In genomic region chr6:163712569-163712966, GRCh38 we compare ENCODE assay signal across 11 cellular contexts.
A peak's percentile ranks its signal among the peaks of the same experiment; 100 is the strongest.
DNase-seq lines count a peak whose midpoint lies in the region; ATAC-seq, FAIRE-seq and TF ChIP-seq lines count a peak whose summit lies in the region.
"Had no signal": no experiment of that assay in that cellular context is flagged by ENCODE, and none has a peak within 500 bp of the region (broad histone marks: within the 10 kb centered on the region; RNA-seq: fewer than 3 reads in every experiment).

No MANE protein-coding gene starts in this region.

- H3K4me3 ChIP-seq in heart left ventricle (peak overlapping the region in 1 of 12 donors; percentile 12), vagina (no peak overlapping the region)

- peak in 2 of 12 donors; percentile 19 to 21 for TF ChIP-seq CTCF in heart left ventricle (IDR thresholded peaks at IDR 0.05)
- TF ChIP-seq CTCF in natural killer cell (IDR thresholded peaks at IDR 0.05), result no peak
- no peak for TF ChIP-seq CTCF in vagina (IDR thresholded peaks at IDR 0.05)
- no peak for TF ChIP-seq CTCF in D721Med (IDR thresholded peaks at IDR 0.05; ENCODE audit: insufficient read depth, missing control alignments)

- DNase-seq in heart left ventricle, result no peak
- DNase-seq in Right ventricle myocardium inferior (ENCODE audit: missing footprints), result no peak
- DNase-seq in caudate nucleus (lab: John Stamatoyannopoulos, UW), result peak in 29 of 61 donors; percentile 13 to 83 (median 43)
- no peak for DNase-seq in natural killer cell
- DNase-seq in vagina (ENCODE audit: extremely low spot score in 2 of 2), result no peak
- DNase-seq in iPS-NIHi7 (ENCODE audit: extremely low spot score), result no peak
- DNase-seq in D721Med (ENCODE audit: insufficient read length, low spot score), result no peak
- DNase-seq: foreskin melanocyte; NCI-H1436; stimulated activated CD4-positive, alpha-beta T cell treated with anti-CD3 and anti-CD28 coated beads, Interleukin-12 subunit alpha, Interleukin-12 subunit beta, amount 100 ng/mL, for 4 hours had no signal

- 72 to 86% (median 81%) methylated on average over 8 of the region's 8 CpGs for WGBS in heart left ventricle, 4 donors

- no peaks in the 10 kb centered on the region for H3K9me3 Mint-ChIP-seq in natural killer cell

- H3K4me1 Mint-ChIP-seq in natural killer cell, result peaks cover 34 to 52% of the 10 kb centered on the region in 2 donors

- ATAC-seq in heart left ventricle (peak in 2 of 4 donors; percentile 12 to 23), Right ventricle myocardium inferior (no peak), natural killer cell (peak in 2 of 3 donors; percentile 31 to 33), GM18519 (IDR thresholded peaks at IDR 0.05; ENCODE audit: low FRiP score, unreplicated experiment) (no peak)

- H3K9me3 ChIP-seq in heart left ventricle (no peaks in the 10 kb centered on the region), vagina (no peaks in the 10 kb centered on the region)

- no peaks in the 10 kb centered on the region for H3K27me3 ChIP-seq in heart left ventricle
- no peaks in the 10 kb centered on the region for H3K27me3 ChIP-seq in vagina

- H3K4me1 ChIP-seq in heart left ventricle, result peaks cover 24 to 56% (median 54%) of the 10 kb centered on the region in 12 donors
- H3K4me1 ChIP-seq in vagina, result peaks cover 36% of the 10 kb centered on the region

- FAIRE-seq in D721Med (lab: Jason Lieb, UNC), result no peak

- no peak for TF ChIP-seq POLR2A in heart left ventricle (IDR thresholded peaks at IDR 0.05)
- TF ChIP-seq POLR2A in vagina (IDR thresholded peaks at IDR 0.05), result no peak

- no peaks in the 10 kb centered on the region for H3K36me3 Mint-ChIP-seq in natural killer cell

- H3K36me3 ChIP-seq in heart left ventricle, result no peaks in the 10 kb centered on the region
- no peaks in the 10 kb centered on the region for H3K36me3 ChIP-seq in vagina

- peak overlapping the region; percentile 37 for H3K4me3 Mint-ChIP-seq in natural killer cell

- H3K27ac Mint-ChIP-seq in natural killer cell, result peak overlapping the region in 1 of 2 donors; percentile 73

- intact Hi-C loops in heart left ventricle (cut with DNase I), result loop anchor here in 8 of 10 donors (5.0 to 10.0 kb wide), 9 partner anchors 50 to 530 kb away; partner anchors contain the start of gene QKI (in 1 of the 8)
- intact Hi-C loops in Right ventricle myocardium inferior (cut with DNase I), result loop anchor here (5.0 kb wide), 1 partner anchor 230 kb away; no protein-coding TSS in a partner anchor
- intact Hi-C loops in natural killer cell (cut with micrococcal nuclease), result no loop called here
- intact Hi-C loops in vagina (cut with DNase I), result no loop called here

- peaks cover 0 to 4% of the 10 kb centered on the region in 2 donors for H3K27me3 Mint-ChIP-seq in natural killer cell (ENCODE audit: low read depth in 2 of 2)

- peak overlapping the region; percentile 40 to 88 (median 78) for H3K27ac ChIP-seq in heart left ventricle
- peak overlapping the region; percentile 33 for H3K27ac ChIP-seq in caudate nucleus (ENCODE audit: low read depth, low read length)
- H3K27ac ChIP-seq in vagina, result peak overlapping the region; percentile 62

Comparison
In these comparisons a context has a peak if more than half of its experiments do, and no peak if none do; other contexts are left out.
1. ATAC-seq: peak in natural killer cell (2 of 3); none in Right ventricle myocardium inferior (single experiment) and GM18519 (single experiment).
2. intact Hi-C loops: an anchor here in heart left ventricle (5.0 to 10.0 kb wide) and Right ventricle myocardium inferior (5.0 kb wide); none called in natural killer cell and vagina.
3. Peak in every context shown above with its lines, with median percentiles within 50 percentile points of each other: H3K27ac ChIP-seq.